In genomic region chr2:200352631-200353030, GRCh38 we compare ENCODE assay signal across 12 cellular contexts. TPM values are rescaled to one million over a fixed set of nuclear protein-coding genes. Genes with fewer than 3 reads are reported as not detected.
DNase-seq lines count a peak whose midpoint lies in the region; ATAC-seq and TF ChIP-seq lines count a peak whose summit lies in the region.
"Had no signal": no experiment of that assay in that cellular context is flagged by ENCODE, and none has a peak within 500 bp of the region (broad histone marks: within the 10 kb centered on the region; RNA-seq: fewer than 3 reads in every experiment).

No MANE protein-coding gene starts in this region.

- peak overlapping the region; percentile 21 for H3K4me3 Mint-ChIP-seq in neural progenitor cell

- DNase-seq in right cardiac atrium: no peak
- DNase-seq in right atrium auricular region (ENCODE audit: low spot score): no peak
- peak; percentile 74 for DNase-seq in epithelial cell of proximal tubule (ENCODE audit: low read depth)
- peak; percentile 49 for DNase-seq in neural progenitor cell (ENCODE audit: low spot score)
- no peak for DNase-seq in left colon
- no peak for DNase-seq in SW 1271 (lab: John Stamatoyannopoulos, UW)
- no peak for DNase-seq in anterior cingulate cortex (lab: John Stamatoyannopoulos, UW)
- DNase-seq: mucosa of descending colon; stimulated activated CD4-positive, alpha-beta T cell treated with anti-CD3 and anti-CD28 coated beads, Interleukin-4, amount 100 ng/mL, for 1 hour; upper lobe of left lung had no signal

- no peaks in the 10 kb centered on the region for H4K20me1 ChIP-seq in neural progenitor cell (ENCODE audit: low read depth)

- H3K27me3 ChIP-seq in right cardiac atrium (ENCODE audit: control insufficient read depth, insufficient read depth) (no peaks in the 10 kb centered on the region), right atrium auricular region (no peaks in the 10 kb centered on the region), neural progenitor cell (no peaks in the 10 kb centered on the region)
- H3K27me3 ChIP-seq: upper lobe of left lung had no signal

- H3K9me3 ChIP-seq in right cardiac atrium (ENCODE audit: control insufficient read depth, low read length) (no peaks in the 10 kb centered on the region), right atrium auricular region (no peaks in the 10 kb centered on the region), neural progenitor cell (ENCODE audit: low read depth) (no peaks in the 10 kb centered on the region)
- H3K9me3 ChIP-seq: mucosa of descending colon, upper lobe of left lung had no signal

- H3K27ac ChIP-seq in right cardiac atrium (ENCODE audit: low read length) (peak overlapping the region; percentile 47), right atrium auricular region (peak overlapping the region in 1 of 2 donors; percentile 9), neural progenitor cell (peak overlapping the region; percentile 15)
- H3K27ac ChIP-seq: epithelial cell of prostate had no signal

- ATAC-seq in right cardiac atrium (peak in 1 of 2 donors; percentile 39), HG03097 (IDR thresholded peaks at IDR 0.05; ENCODE audit: low FRiP score, unreplicated experiment) (no peak), left colon (no peak)
- ATAC-seq: mucosa of descending colon had no signal

- no peak overlapping the region for H3K9ac ChIP-seq in neural progenitor cell

- no peak overlapping the region for H2AFZ ChIP-seq in neural progenitor cell (replicated peaks)

- intact Hi-C loops in right cardiac atrium (cut with DNase I) (loop anchor here in 1 of 4 donors (5.0 kb wide), 1 partner anchor 45 kb away; the partner anchor contains the start of gene SPATS2L), left colon (cut with DNase I, micrococcal nuclease) (no loop called here)

- no peaks in the 10 kb centered on the region for H3K9me3 Mint-ChIP-seq in neural progenitor cell

- H3K4me2 ChIP-seq in neural progenitor cell: peak overlapping the region; percentile 73

- H3F3A ChIP-seq in neural progenitor cell (ENCODE audit: low read depth): peaks cover 21% of the 10 kb centered on the region

- TF ChIP-seq CTCF in right atrium auricular region (IDR thresholded peaks at IDR 0.05): no peak
- no peak for TF ChIP-seq CTCF in epithelial cell of proximal tubule (conservative IDR thresholded peaks at IDR 0.05; ENCODE audit: low read depth, low read length)
- TF ChIP-seq CTCF in neural progenitor cell (IDR thresholded peaks at IDR 0.05): no peak

- H3K4me3 ChIP-seq in right cardiac atrium (ENCODE audit: low read length): no peak overlapping the region
- H3K4me3 ChIP-seq in right atrium auricular region: no peak overlapping the region
- no peak overlapping the region for H3K4me3 ChIP-seq in epithelial cell of proximal tubule (ENCODE audit: low read depth, low read length)
- H3K4me3 ChIP-seq in neural progenitor cell: no peak overlapping the region
- H3K4me3 ChIP-seq: mucosa of descending colon, upper lobe of left lung had no signal

- H3K27ac Mint-ChIP-seq in neural progenitor cell: peak overlapping the region; percentile 54

- H3K36me3 ChIP-seq in right atrium auricular region (no peaks in the 10 kb centered on the region), neural progenitor cell (no peaks in the 10 kb centered on the region)
- H3K36me3 ChIP-seq: upper lobe of left lung had no signal

- H3K4me1 Mint-ChIP-seq in neural progenitor cell: peaks cover 59% of the 10 kb centered on the region

- H3K4me1 ChIP-seq in right cardiac atrium (ENCODE audit: control insufficient read depth, insufficient read depth, low read length): peaks cover 10% of the 10 kb centered on the region
- H3K4me1 ChIP-seq in right atrium auricular region: peaks cover 0 to 43% of the 10 kb centered on the region in 2 donors
- peaks cover 47% of the 10 kb centered on the region for H3K4me1 ChIP-seq in neural progenitor cell

- H3K79me2 ChIP-seq in neural progenitor cell (ENCODE audit: low read depth): peaks cover 6% of the 10 kb centered on the region

- 95% methylated on average over 1 of the region's 1 CpG for WGBS in right cardiac atrium

- H3K36me3 Mint-ChIP-seq in neural progenitor cell: peaks cover 7% of the 10 kb centered on the region

- peaks cover 2% of the 10 kb centered on the region for H3K27me3 Mint-ChIP-seq in neural progenitor cell (ENCODE audit: insufficient read depth, low read depth)

RNA-seq across cellular contexts. Expression of gene SPATS2L, which starts 46.1 kb away (rescaled TPM):
- 100 to 1,000 TPM; 115 to 147 (median 124) TPM for total RNA-seq in right cardiac atrium
- 90.6 TPM for polyA plus RNA-seq in right cardiac atrium
- 100 to 1,000 TPM; 103 to 126 TPM for total RNA-seq in right atrium auricular region
- 93.9 and 115 TPM in 2 replicates for total RNA-seq in epithelial cell of proximal tubule
- 18.5 and 29.1 TPM in 2 replicates for total RNA-seq in neural progenitor cell (ENCODE audit: low replicate concordance)
- total RNA-seq in left colon: 100 to 1,000 TPM; 157 to 240 TPM

Comparison
In these comparisons a context has a peak if more than half of its experiments do, and no peak if none do; other contexts are left out.
1. DNase-seq: peak in epithelial cell of proximal tubule (single experiment) and neural progenitor cell (single experiment); none in right cardiac atrium (0 of 3), right atrium auricular region (single experiment), left colon (0 of 2), SW 1271 (0 of 2) and anterior cingulate cortex (0 of 58).